Comparison of ENCODE assay signal across 31 cellular contexts in genomic region chr20:23884136-23884770, GRCh38. TPM values are rescaled to one million over a fixed set of nuclear protein-coding genes. Genes with fewer than 3 reads are reported as not detected.
"Had no signal": no experiment of that assay in that cellular context is flagged by ENCODE, and none has a peak within 500 bp of the region (broad histone marks: within the 10 kb centered on the region; RNA-seq: fewer than 3 reads in every experiment).

No MANE protein-coding gene starts in this region.

- H3K9me3 Mint-ChIP-seq: immature natural killer cell; memory B cell; mesothelial cell of epicardium; natural killer cell; stimulated activated memory B cell treated with anti-CD40 and anti-IgM and Interleukin-4, amounts not matched to agents 10 μg/mL and 1 μg/mL and 100 μg/mL, for 72 hours; stimulated activated naive CD8-positive, alpha-beta T cell treated with anti-CD3 and anti-CD28 coated beads, Interleukin-15, Interleukin-2, amounts not matched to agents 100 ng/mL and 50 ng/mL, for 24 hours had no signal

- H3K27ac ChIP-seq: epithelial cell of prostate, gastrocnemius medialis, left ventricle myocardium inferior, lower lobe of right lung, parathyroid adenoma, psoas muscle, spleen, tibial artery, upper lobe of right lung, vagina had no signal

- H3K9ac ChIP-seq: parathyroid adenoma had no signal

- DNase-seq: effector memory CD4-positive, alpha-beta T cell; gastrocnemius medialis; immature natural killer cell; left cardiac atrium; left ventricle myocardium inferior; lower lobe of right lung; natural killer cell; psoas muscle; retina; spleen; stimulated activated CD4-positive, alpha-beta T cell treated with anti-CD3 and anti-CD28 coated beads, Interleukin-15, amount 100 ng/mL, for 24 hours; stimulated activated CD4-positive, alpha-beta T cell treated with anti-CD3 and anti-CD28 coated beads, Interleukin-1b, Interleukin-23, amount 100 ng/mL, for 48 hours; stimulated activated CD4-positive, alpha-beta T cell treated with anti-CD3 and anti-CD28 coated beads, Interleukin-4, amount 100 ng/mL, for 24 hours; tibial artery; upper lobe of right lung had no signal

- H3K9me3 ChIP-seq: esophagus muscularis mucosa, gastrocnemius medialis, left ventricle myocardium inferior, lower lobe of right lung, psoas muscle, spleen, tibial artery, upper lobe of right lung, vagina had no signal

- H3K36me3 ChIP-seq: esophagus muscularis mucosa, gastrocnemius medialis, left ventricle myocardium inferior, lower lobe of right lung, spleen, tibial artery, upper lobe of right lung, vagina had no signal

- H3K79me2 ChIP-seq: parathyroid adenoma had no signal

- H3K27ac Mint-ChIP-seq: immature natural killer cell; memory B cell; mesothelial cell of epicardium; natural killer cell; stimulated activated memory B cell treated with anti-CD40 and anti-IgM and Interleukin-4, amounts not matched to agents 10 μg/mL and 1 μg/mL and 100 μg/mL, for 72 hours; stimulated activated naive CD8-positive, alpha-beta T cell treated with anti-CD3 and anti-CD28 coated beads, Interleukin-15, Interleukin-2, amounts not matched to agents 100 ng/mL and 50 ng/mL, for 24 hours had no signal

- H3K27me3 ChIP-seq: esophagus muscularis mucosa, gastrocnemius medialis, tibial artery, upper lobe of right lung, vagina had no signal

- H3K4me1 ChIP-seq: gastrocnemius medialis, left ventricle myocardium inferior, lower lobe of right lung, parathyroid adenoma, psoas muscle, spleen, tibial artery, upper lobe of right lung, vagina had no signal

- H3K4me1 Mint-ChIP-seq: immature natural killer cell; memory B cell; natural killer cell; stimulated activated memory B cell treated with anti-CD40 and anti-IgM and Interleukin-4, amounts not matched to agents 10 μg/mL and 1 μg/mL and 100 μg/mL, for 72 hours had no signal

- FAIRE-seq: keratinocyte had no signal

- ATAC-seq: gastrocnemius medialis; left cardiac atrium; lower lobe of right lung; natural killer cell; psoas muscle; sciatic nerve; stimulated activated memory B cell treated with anti-CD40 and anti-IgM and Interleukin-4, amounts not matched to agents 10 μg/mL and 1 μg/mL and 100 μg/mL, for 72 hours; upper lobe of right lung had no signal

- H3K4me3 Mint-ChIP-seq: immature natural killer cell; memory B cell; mesothelial cell of epicardium; natural killer cell; stimulated activated memory B cell treated with anti-CD40 and anti-IgM and Interleukin-4, amounts not matched to agents 10 μg/mL and 1 μg/mL and 100 μg/mL, for 72 hours; stimulated activated naive CD8-positive, alpha-beta T cell treated with anti-CD3 and anti-CD28 coated beads, Interleukin-15, Interleukin-2, amounts not matched to agents 100 ng/mL and 50 ng/mL, for 24 hours had no signal

- H2AFZ ChIP-seq: parathyroid adenoma had no signal

- H3K4me3 ChIP-seq: esophagus muscularis mucosa, gastrocnemius medialis, left ventricle myocardium inferior, lower lobe of right lung, psoas muscle, spleen, tibial artery, upper lobe of right lung, vagina had no signal

- H3K36me3 Mint-ChIP-seq: immature natural killer cell; memory B cell; mesothelial cell of epicardium; natural killer cell; stimulated activated memory B cell treated with anti-CD40 and anti-IgM and Interleukin-4, amounts not matched to agents 10 μg/mL and 1 μg/mL and 100 μg/mL, for 72 hours had no signal

- H3K27me3 Mint-ChIP-seq: stimulated activated memory B cell treated with anti-CD40 and anti-IgM and Interleukin-4, amounts not matched to agents 10 μg/mL and 1 μg/mL and 100 μg/mL, for 72 hours; stimulated activated naive CD8-positive, alpha-beta T cell treated with anti-CD3 and anti-CD28 coated beads, Interleukin-15, Interleukin-2, amounts not matched to agents 100 ng/mL and 50 ng/mL, for 24 hours had no signal

RNA-seq across cellular contexts. Expression of gene CST5, which starts 4.7 kb away (rescaled TPM):
- total RNA-seq: fibroblast of villous mesenchyme, gastrocnemius medialis, left cardiac atrium, left ventricle myocardium inferior, lower lobe of right lung, mesothelial cell of epicardium, mucosa of gallbladder, myocyte, natural killer cell, omental fat pad, psoas muscle, sciatic nerve, skeletal muscle tissue, spleen, temporal lobe, vagina had no signal
- polyA plus RNA-seq: immature natural killer cell, keratinocyte, psoas muscle, spleen had no signal

RNA-seq across cellular contexts. Expression of gene CST2, which starts 57.7 kb away (rescaled TPM):
- total RNA-seq: fibroblast of villous mesenchyme, gastrocnemius medialis, left cardiac atrium, left ventricle myocardium inferior, lower lobe of right lung, mucosa of gallbladder, myocyte, natural killer cell, psoas muscle, sciatic nerve, skeletal muscle tissue, spleen, temporal lobe, upper lobe of right lung, vagina had no signal
- polyA plus RNA-seq: immature natural killer cell, keratinocyte, psoas muscle had no signal
